In genomic region chr10:110681023-110681681, GRCh38 we compare ENCODE assay signal across 8 cellular contexts. TPM values are rescaled to one million over a fixed set of nuclear protein-coding genes. Genes with fewer than 3 reads are reported as not detected.
DNase-seq lines count a peak whose midpoint lies in the region; ATAC-seq, FAIRE-seq and TF ChIP-seq lines count a peak whose summit lies in the region.

No MANE protein-coding gene starts in this region.

- TF ChIP-seq EP300 in HepG2 (IDR thresholded peaks at IDR 0.05; ENCODE audit: low read depth in 2 of 2, low read length in 2 of 2) (no peak), HepG2 (CRISPR knock-in tag; IDR thresholded peaks at IDR 0.05; ENCODE audit: borderline replicate concordance) (no peak), transverse colon (IDR thresholded peaks at IDR 0.05; ENCODE audit: low read depth) (no peak)

- FAIRE-seq in HepG2 (lab: Jason Lieb, UNC), result peak; percentile 67

- 13% methylated on average over 7 of the region's 7 CpGs for WGBS in HepG2 (ENCODE audit: low lambda C conversion rate)
- 44 to 88% methylated on average over 2 to 7 of the region's 7 CpGs for WGBS in transverse colon (ENCODE audit: low coverage in 1 of 2), 2 donors

- 0 out of 2 replicates have a peak, but pooled peaks cover 5% of the 10 kb centered on the region for H3K4me1 ChIP-seq in HepG2 (ENCODE audit: insufficient read depth, low read length)
- no peaks in the 10 kb centered on the region for H3K4me1 ChIP-seq in transverse colon

- intact Hi-C loops in HepG2 (cut with micrococcal nuclease; ENCODE audit: unreplicated experiment), result loop anchor here (1.0 kb wide), 1 partner anchor 71 kb away; no protein-coding TSS in a partner anchor
- intact Hi-C loops in transverse colon (cut with DNase I; ENCODE audit: low total_unique reads), result loop anchor here (5.0 kb wide), 1 partner anchor 64 kb away; no protein-coding TSS in a partner anchor

- no peaks in the 10 kb centered on the region for H3K79me2 ChIP-seq in HepG2 (ENCODE audit: insufficient read depth, low read length)

- in situ Hi-C loops in astrocyte of the spinal cord (cut with HindIII; ENCODE audit: low sequenced_read_pairs) (no loop called here), HepG2 (cut with HindIII; ENCODE audit: extremely low pct_ligation_motif_present, low pct_unique_long_range_greater_than_20kb) (no loop called here), transverse colon (cut with MboI; ENCODE audit: low pct_ligation_motif_present in 1 of 4, low pct_unique_long_range_greater_than_20kb in 1 of 4, low sequenced_read_pairs in 3 of 4) (no loop called here)

- H3K36me3 ChIP-seq in HepG2 (replicated peaks in 1 of 2; ENCODE audit: control insufficient read depth in 1 of 2, insufficient read depth in 2 of 2, low read length in 2 of 2), result no peaks in the 10 kb centered on the region
- no peaks in the 10 kb centered on the region for H3K36me3 ChIP-seq in transverse colon

- H3K4me3 ChIP-seq in AG04450 (ENCODE audit: low read depth, low read length) (no peak overlapping the region), GM12875 (ENCODE audit: low read depth, low read length) (no peak overlapping the region), astrocyte of the spinal cord (ENCODE audit: low read depth, low read length) (no peak overlapping the region), HepG2 (replicated peaks in 1 of 3; ENCODE audit: insufficient read depth in 1 of 3, low read depth in 2 of 3, low read length in 3 of 3) (no peak overlapping the region), transverse colon (no peak overlapping the region)

- ATAC-seq in HepG2, result peak; percentile 94
- no peak for ATAC-seq in HG03095 (IDR thresholded peaks at IDR 0.05; ENCODE audit: unreplicated experiment)

- TF ChIP-seq RAD21 in HepG2 (CRISPR knock-in tag; IDR thresholded peaks at IDR 0.05), result no peak

- no peak for TF ChIP-seq POLR2A in HepG2 (IDR thresholded peaks at IDR 0.05; ENCODE audit: insufficient read depth in 1 of 2, low read depth in 2 of 2, low read length in 2 of 2)
- no peak for TF ChIP-seq POLR2A in transverse colon (IDR thresholded peaks at IDR 0.05)

- no peaks in the 10 kb centered on the region for H4K20me1 ChIP-seq in HepG2 (ENCODE audit: insufficient read depth, low read length)

- H3K27me3 ChIP-seq in AG04450 (ENCODE audit: control insufficient read depth, insufficient read depth, low read length), result no peaks in the 10 kb centered on the region
- H3K27me3 ChIP-seq in HepG2 (ENCODE audit: control insufficient read depth in 1 of 2, insufficient read depth in 2 of 2, low read length in 2 of 2), result peaks cover 0 to 12% of the 10 kb centered on the region in 2 experiments; a peak in 3 of 5 replicates
- H3K27me3 ChIP-seq in transverse colon, result no peaks in the 10 kb centered on the region

- no peak overlapping the region for H3K9ac ChIP-seq in HepG2 (ENCODE audit: insufficient read depth, low read depth, low read length)

- BruUV-seq in HepG2 (replicated peaks; lab: Mats Ljungman, UMichigan), result no TSS peak

- H3K27ac ChIP-seq in AG04450 (ENCODE audit: low read depth, low read length), result no peak overlapping the region
- H3K27ac ChIP-seq in HepG2 (ENCODE audit: extremely low read length, insufficient read depth, low read length), result no peak overlapping the region
- H3K27ac ChIP-seq in transverse colon, result no peak overlapping the region

- H3K9me3 ChIP-seq in AG04450 (ENCODE audit: control insufficient read depth, insufficient read depth, low read length) (no peaks in the 10 kb centered on the region), HepG2 (ENCODE audit: low read length) (no peaks in the 10 kb centered on the region), transverse colon (no peaks in the 10 kb centered on the region)

- no peak overlapping the region for H2AFZ ChIP-seq in HepG2 (ENCODE audit: low read length)

- DNase-seq in AG04450 (ENCODE audit: low read depth, low spot score) (no peak), NCI-H69 (lab: John Stamatoyannopoulos, UW) (peak; percentile 63), astrocyte of the spinal cord (ENCODE audit: low read depth, low spot score) (peak; percentile 31), HepG2 (ENCODE audit: low spot score) (peak; percentile 32), transverse colon (peak; percentile 30), NCI-H2081 treated with DMSO at 0.1 percent for 48 hours (lab: John Stamatoyannopoulos, UW) (no peak)

- TF ChIP-seq CTCF in AG04450 (IDR thresholded peaks at IDR 0.05; ENCODE audit: low read depth, low read length) (peak; percentile 64), GM12875 (IDR thresholded peaks at IDR 0.05; ENCODE audit: borderline replicate concordance, insufficient read depth, low read depth, low read length) (peak; percentile 67), astrocyte of the spinal cord (IDR thresholded peaks at IDR 0.05; ENCODE audit: low read depth, low read length) (peak; percentile 74), HepG2 (CRISPR knock-in tag; IDR thresholded peaks at IDR 0.05) (peak; percentile 69), transverse colon (IDR thresholded peaks at IDR 0.05) (peak in 4 of 5 experiments; percentile 27 to 41 (median 34))

- CTCF ChIA-PET in AG04450 (lab: Charles Lee) (interaction anchor here (0.7 to 1.8 kb wide), 6 partner anchors 9 to 72 kb away, joined by 3 to 9 read pairs (median 4); no protein-coding TSS in a partner anchor), HepG2 (lab: Yijun Ruan, JAX; ENCODE audit: low intra/inter-chr PET ratio, low total read pairs) (interaction anchor here (1.6 kb wide), 1 partner anchor 71 kb away, joined by 10 read pairs; no protein-coding TSS in a partner anchor)

- no peak overlapping the region for H3K4me2 ChIP-seq in HepG2 (ENCODE audit: low read depth, low read length)

- POLR2A ChIA-PET in AG04450 (lab: Yijun Ruan, JAX) (no interaction called here), HepG2 (lab: Yijun Ruan, JAX) (no interaction called here)

TF ChIP-seq in HepG2, 621 proteins besides CTCF, POLR2A, EP300 and RAD21:
- TF ChIP-seq ZNF883 (CRISPR knock-in tag; IDR thresholded peaks at IDR 0.05; ENCODE audit: not compliant biosample characterization), result no peak
- TF ChIP-seq ZNF576 (CRISPR knock-in tag; IDR thresholded peaks at IDR 0.05), result peak; percentile 99
- peak; percentile 20 for TF ChIP-seq TEAD3 (CRISPR knock-in tag; optimal IDR thresholded peaks at IDR 0.05; ENCODE audit: borderline replicate concordance)
- peak; percentile 42 for TF ChIP-seq STAG1 (CRISPR knock-in tag; IDR thresholded peaks at IDR 0.05)
- TF ChIP-seq SMC3 (IDR thresholded peaks at IDR 0.05; ENCODE audit: low read length), result peak; percentile 58; the same call in 1 of the 2 replicates
- TF ChIP-seq PATZ1 (CRISPR knock-in tag; IDR thresholded peaks at IDR 0.05), result no peak

RNA-seq across cellular contexts. Expression of gene RBM20, which starts 37.0 kb away (rescaled TPM):
- polyA plus RNA-seq in AG04450 (2011; rRNA removed) (0.11 and 0.15 TPM in 2 replicates), HepG2 (2011; rRNA removed) (0.16 and 0.22 TPM in 2 replicates)
- polyA minus RNA-seq in AG04450 (2011; rRNA and poly(A)+ RNA removed), result 0.14 and 0.35 TPM in 2 replicates
- total RNA-seq in HepG2 (2016; rRNA removed; fragmentation: Illumina TruSeq; extraction: Trizol) (0.02 TPM in 1 of 2 replicates, not detected in the other), transverse colon (10 to 100 TPM in 1 of 4 donors, 1 to 10 TPM in 3; 1.2 to 10.5 (median 2.9) TPM)
- not detected in 2 replicates for total RNA-seq in HepG2 (2016; cell fraction: cytosol; rRNA removed; fragmentation: Illumina TruSeq; extraction: Trizol; ENCODE audit: low read depth)
- total RNA-seq in HepG2 (2016; cell fraction: insoluble cytoplasmic fraction; rRNA removed; fragmentation: Illumina TruSeq; extraction: Trizol), result 0.03 and 0.06 TPM in 2 replicates
- total RNA-seq in HepG2 (2016; cell fraction: membrane; rRNA removed; fragmentation: Illumina TruSeq; extraction: Trizol), result not detected in 2 replicates
- total RNA-seq in HepG2 (2016; cell fraction: nucleus; rRNA removed; fragmentation: Illumina TruSeq; extraction: Trizol), result 0.13 TPM in 1 of 2 replicates, not detected in the other
- 0.04 TPM in 2 replicates for polyA plus RNA-seq in HepG2 (2011; cell fraction: cytosol; rRNA removed)
- 0.32 and 0.40 TPM in 2 replicates for polyA plus RNA-seq in HepG2 (2011; cell fraction: nucleus; rRNA removed)
- polyA plus RNA-seq in HepG2 (2012), result 0.09 TPM in 2 replicates
- polyA plus RNA-seq in HepG2 (2016; cell fraction: cytosol; fragmentation: Illumina TruSeq; extraction: Trizol; ENCODE audit: low read depth), result not detected in 2 replicates
- polyA plus RNA-seq in HepG2 (2016; cell fraction: insoluble cytoplasmic fraction; fragmentation: Illumina TruSeq; extraction: Trizol; ENCODE audit: low read depth), result not detected in 2 replicates
- 0.02 and 0.16 TPM in 2 replicates for polyA plus RNA-seq in HepG2 (2016; cell fraction: membrane; fragmentation: Illumina TruSeq; extraction: Trizol; ENCODE audit: low read depth)
- 0.17 and 0.34 TPM in 2 replicates for polyA plus RNA-seq in HepG2 (2016; cell fraction: nucleus; fragmentation: Illumina TruSeq; extraction: Trizol; ENCODE audit: insufficient read depth, low read depth)
- polyA minus RNA-seq in HepG2 (2011; rRNA and poly(A)+ RNA removed; ENCODE audit: low replicate concordance), result not detected in 2 replicates
- not detected in 2 replicates for polyA minus RNA-seq in HepG2 (2011; cell fraction: cytosol; rRNA and poly(A)+ RNA removed)
- 0.12 and 0.13 TPM in 2 replicates for polyA minus RNA-seq in HepG2 (2011; cell fraction: nucleus; rRNA and poly(A)+ RNA removed)

Comparison
In these comparisons a context has a peak if more than half of its experiments do, and no peak if none do; other contexts are left out.
1. DNase-seq: peak in NCI-H69 (single experiment), astrocyte of the spinal cord (single experiment), HepG2 (single experiment) and transverse colon (single experiment); none in AG04450 (single experiment) and NCI-H2081 treated with DMSO at 0.1 percent for 48 hours (single experiment).
2. Peak in every context shown above with its lines, with median percentiles within 50 percentile points of each other: CTCF ChIP-seq.